In the genomic region with DNA sequence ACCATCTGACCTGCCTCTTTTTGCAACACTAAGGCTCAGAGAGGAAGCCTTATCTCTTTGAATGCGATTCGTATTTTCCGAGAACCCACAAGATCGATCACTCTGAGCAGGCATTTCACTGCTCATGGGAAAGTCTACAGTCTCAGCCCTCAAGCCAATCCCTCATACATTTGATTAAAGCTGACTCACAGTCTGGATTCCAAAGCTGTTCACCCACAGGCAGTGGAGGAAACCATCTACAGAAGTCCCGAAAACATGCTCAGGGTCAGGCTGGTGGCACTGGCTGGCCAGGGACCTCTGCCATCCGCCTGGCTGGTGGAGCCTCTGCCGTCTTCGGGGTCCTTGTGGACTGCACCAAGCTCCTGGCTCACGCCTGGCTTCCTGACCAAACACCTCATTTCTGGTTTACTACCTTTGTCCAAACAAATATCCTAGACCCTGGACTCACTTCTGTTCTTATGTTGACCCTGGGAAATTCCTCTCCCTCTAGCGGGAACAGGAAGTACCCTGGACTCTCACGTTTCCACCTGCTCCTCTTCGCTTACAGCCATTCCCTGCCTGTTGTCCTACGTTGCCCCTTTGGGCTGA, we compare ENCODE assay signal across 17 cellular contexts.
DNase-seq lines count a peak whose midpoint lies in the region; ATAC-seq, FAIRE-seq and TF ChIP-seq lines count a peak whose summit lies in the region.
"Had no signal": no experiment of that assay in that cellular context is flagged by ENCODE, and none has a peak within 500 bp of the region (broad histone marks: within the 10 kb centered on the region; RNA-seq: fewer than 3 reads in every experiment).

No MANE protein-coding gene starts in this region.

- no peak overlapping the region for H3K9ac ChIP-seq in endodermal cell (ENCODE audit: extremely low read depth, low read length, poor library complexity, severe bottlenecking)

- H3K4me3 ChIP-seq in Caco-2 (ENCODE audit: low read depth, low read length) (no peak overlapping the region), endodermal cell (ENCODE audit: low read length) (no peak overlapping the region), dorsolateral prefrontal cortex (no peak overlapping the region)
- H3K4me3 ChIP-seq: mucosa of descending colon had no signal

- H3K27ac Mint-ChIP-seq in Caco-2 (ENCODE audit: unreplicated experiment) (no peak overlapping the region), endodermal cell (no peak overlapping the region), nephron progenitor cell (peak overlapping the region; percentile 47)

- H3K9me3 ChIP-seq in Caco-2 (no peaks in the 10 kb centered on the region), endodermal cell (ENCODE audit: control insufficient read depth, low read length) (peaks cover 5% of the 10 kb centered on the region)
- H3K9me3 ChIP-seq: mucosa of descending colon had no signal

- BruUV-seq in Caco-2 (replicated peaks; lab: Mats Ljungman, UMichigan) = no TSS peak

- H3K4me3 Mint-ChIP-seq in Caco-2 (ENCODE audit: unreplicated experiment) = no peak overlapping the region
- no peak overlapping the region for H3K4me3 Mint-ChIP-seq in endodermal cell
- no peak overlapping the region for H3K4me3 Mint-ChIP-seq in nephron progenitor cell
- H3K4me3 Mint-ChIP-seq: CD4-positive, CD25-positive, alpha-beta regulatory T cell had no signal

- H3K27me3 Mint-ChIP-seq in Caco-2 (ENCODE audit: insufficient read depth, unreplicated experiment) (no peaks in the 10 kb centered on the region), endodermal cell (ENCODE audit: insufficient read depth) (no peaks in the 10 kb centered on the region), nephron progenitor cell (ENCODE audit: low read depth, poor library complexity) (no peaks in the 10 kb centered on the region)
- H3K27me3 Mint-ChIP-seq: CD4-positive, CD25-positive, alpha-beta regulatory T cell had no signal

- H3K9me3 Mint-ChIP-seq in Caco-2 (ENCODE audit: unreplicated experiment) (peaks cover 16% of the 10 kb centered on the region), endodermal cell (no peaks in the 10 kb centered on the region), nephron progenitor cell (peaks cover 3% of the 10 kb centered on the region)

- DNase-seq in Caco-2 (peak; percentile 32 to 49), RCC 7860 (ENCODE audit: low spot score) (peak; percentile 76), endodermal cell (peak; percentile 51), nephron progenitor cell (no peak), GM13977 (ENCODE audit: low spot score) (no peak), dorsolateral prefrontal cortex (no peak)
- DNase-seq: CD4-positive, CD25-positive, alpha-beta regulatory T cell; effector memory CD4-positive, alpha-beta T cell; mucosa of descending colon; NCI-H1105 treated with DMSO at 0.1 percent for 48 hours; NCI-H524; stimulated activated CD4-positive, alpha-beta T cell treated with anti-CD3 and anti-CD28 coated beads, Interleukin-4, amount 100 ng/mL, for 24 hours; stimulated activated naive CD4-positive, alpha-beta T cell treated with Interleukin-2 at 50 U/mL for 16 hours had no signal

- no peak overlapping the region for H3K27ac ChIP-seq in endodermal cell (ENCODE audit: low read depth, low read length)
- H3K27ac ChIP-seq in dorsolateral prefrontal cortex = no peak overlapping the region

- H3K36me3 ChIP-seq in Caco-2 (ENCODE audit: control insufficient read depth, insufficient read depth, low read length) (no peaks in the 10 kb centered on the region), endodermal cell (ENCODE audit: control insufficient read depth, insufficient read depth, low read length) (no peaks in the 10 kb centered on the region)

- no peak for TF ChIP-seq CTCF in Caco-2 (IDR thresholded peaks at IDR 0.05; ENCODE audit: insufficient read depth in 1 of 2, low read depth in 1 of 2, low read length in 1 of 2, severe bottlenecking in 1 of 2, unreplicated experiment in 1 of 2)
- no peak for TF ChIP-seq CTCF in endodermal cell (conservative IDR thresholded peaks at IDR 0.05)
- no peak for TF ChIP-seq CTCF in nephron progenitor cell (IDR thresholded peaks at IDR 0.05)
- no peak for TF ChIP-seq CTCF in GM13977 (IDR thresholded peaks at IDR 0.05; ENCODE audit: extremely low read depth, insufficient read depth, missing control alignments)
- TF ChIP-seq CTCF in dorsolateral prefrontal cortex (IDR thresholded peaks at IDR 0.05 in 54 of 56, conservative IDR thresholded peaks at IDR 0.05 in 2 of 56; ENCODE audit: low read depth in 1 of 56, partially characterized antibody in 56 of 56) = no peak

- intact Hi-C loops in Caco-2 (cut with micrococcal nuclease; ENCODE audit: unreplicated experiment) (loop anchor here (10.0 kb wide), 1 partner anchor 702 kb away; a partner anchor contains a TSS), dorsolateral prefrontal cortex (cut with DNase I) (no loop called here)

- ATAC-seq in HG02938 (IDR thresholded peaks at IDR 0.05; ENCODE audit: unreplicated experiment) (no peak), GM18873 (IDR thresholded peaks at IDR 0.05; ENCODE audit: low FRiP score, unreplicated experiment) (no peak)
- ATAC-seq: mucosa of descending colon, Right ventricle myocardium inferior had no signal

- POLR2A ChIA-PET in Caco-2 (lab: Charles Lee) = no interaction called here

- H3K4me1 Mint-ChIP-seq in Caco-2 (ENCODE audit: low read depth, unreplicated experiment) (peaks cover 18% of the 10 kb centered on the region), endodermal cell (no peaks in the 10 kb centered on the region), nephron progenitor cell (peaks cover 62% of the 10 kb centered on the region)
- H3K4me1 Mint-ChIP-seq: CD4-positive, CD25-positive, alpha-beta regulatory T cell had no signal

- H3K4me1 ChIP-seq in Caco-2 (peaks cover 4% of the 10 kb centered on the region; the same call in 1 of the 2 replicates), endodermal cell (ENCODE audit: control insufficient read depth, insufficient read depth, low read length) (no peaks in the 10 kb centered on the region)

- CTCF ChIA-PET in Caco-2 (lab: Charles Lee) = interaction anchor here (1.4 kb wide), 1 partner anchor 46 kb away, joined by 6 read pairs; no protein-coding TSS in a partner anchor

- peak; percentile 58 for FAIRE-seq in RCC 7860 (lab: Jason Lieb, UNC)
- FAIRE-seq: TTC549 had no signal

- 77 to 85% methylated on average over 9 to 13 of the region's 13 CpGs for WGBS in endodermal cell (ENCODE audit: insufficient coverage in 1 of 2, insufficient read length in 1 of 2), 2 experiments

- in situ Hi-C loops in GM13977 (cut with MboI; ENCODE audit: low pct_unique_long_range_greater_than_20kb, low sequenced_read_pairs, unreplicated experiment) = no loop called here

- peaks cover 10% of the 10 kb centered on the region for H3K36me3 Mint-ChIP-seq in Caco-2 (ENCODE audit: insufficient read depth, unreplicated experiment)
- H3K36me3 Mint-ChIP-seq in endodermal cell (ENCODE audit: low read depth) = peaks cover 2% of the 10 kb centered on the region
- peaks cover 52% of the 10 kb centered on the region for H3K36me3 Mint-ChIP-seq in nephron progenitor cell (ENCODE audit: low read depth)

- H3K27me3 ChIP-seq in Caco-2 (replicated peaks; ENCODE audit: control insufficient read depth, insufficient read depth, low read length) (no peaks in the 10 kb centered on the region), endodermal cell (ENCODE audit: control insufficient read depth, insufficient read depth, low read length, poor library complexity, severe bottlenecking) (no peaks in the 10 kb centered on the region), dorsolateral prefrontal cortex (no peaks in the 10 kb centered on the region)

Comparison
In these comparisons a context has a peak if more than half of its experiments do, and no peak if none do; other contexts are left out.
1. DNase-seq: peak in Caco-2 (2 of 2), RCC 7860 (single experiment) and endodermal cell (single experiment); none in nephron progenitor cell (single experiment), GM13977 (single experiment) and dorsolateral prefrontal cortex (0 of 10).